ENCODE assay signal across 12 cellular contexts in genomic region chr1:62720946-62721554, GRCh38. TPM values are rescaled to one million over a fixed set of nuclear protein-coding genes. Genes with fewer than 3 reads are reported as not detected.
DNase-seq lines count a peak whose midpoint lies in the region; ATAC-seq and TF ChIP-seq lines count a peak whose summit lies in the region.
"Had no signal": no experiment of that assay in that cellular context is flagged by ENCODE, and none has a peak within 500 bp of the region (broad histone marks: within the 10 kb centered on the region; RNA-seq: fewer than 3 reads in every experiment).

No MANE protein-coding gene starts in this region.

- no peak overlapping the region for H3K23ac ChIP-seq in neuronal stem cell (ENCODE audit: low read depth, low read length, poor library complexity)

- no peak overlapping the region for H4K91ac ChIP-seq in neuronal stem cell (ENCODE audit: low read depth, low read length, poor library complexity)

- H3K9me3 ChIP-seq in colonic mucosa: no peaks in the 10 kb centered on the region
- no peaks in the 10 kb centered on the region for H3K9me3 ChIP-seq in neuronal stem cell (replicated peaks in 1 of 2; ENCODE audit: control insufficient read depth in 2 of 2, insufficient read depth in 1 of 2, low read depth in 1 of 2, low read length in 2 of 2)

- H3K4me3 Mint-ChIP-seq in GM23338: no peak overlapping the region
- H3K4me3 Mint-ChIP-seq: CD4-positive, CD25-positive, alpha-beta regulatory T cell; T-helper 17 cell had no signal

- H2BK5ac ChIP-seq in neuronal stem cell (ENCODE audit: low read length): no peak overlapping the region

- H3K18ac ChIP-seq in neuronal stem cell (ENCODE audit: low read length): no peak overlapping the region

- no peaks in the 10 kb centered on the region for H3F3A ChIP-seq in GM23338 (replicated peaks; ENCODE audit: low read depth)

- H2BK12ac ChIP-seq in neuronal stem cell (ENCODE audit: low read length): no peak overlapping the region

- H3K4me1 Mint-ChIP-seq in GM23338: peaks cover 20% of the 10 kb centered on the region

- no peaks in the 10 kb centered on the region for H3K9me3 Mint-ChIP-seq in GM23338

- no peak overlapping the region for H2BK120ac ChIP-seq in neuronal stem cell (ENCODE audit: low read depth, low read length)

- H3K36me3 Mint-ChIP-seq in GM23338 (ENCODE audit: low read depth): no peaks in the 10 kb centered on the region
- H3K36me3 Mint-ChIP-seq: CD4-positive, CD25-positive, alpha-beta regulatory T cell had no signal

- no peak overlapping the region for H2BK15ac ChIP-seq in neuronal stem cell (ENCODE audit: low read length)

- no peaks in the 10 kb centered on the region for H3K79me1 ChIP-seq in neuronal stem cell (ENCODE audit: low read depth, low read length)

- H3K27me3 Mint-ChIP-seq in GM23338 (ENCODE audit: insufficient read depth, low read depth, poor library complexity): no peaks in the 10 kb centered on the region
- H3K27me3 Mint-ChIP-seq: T-helper 17 cell had no signal

- no peak overlapping the region for H4K8ac ChIP-seq in neuronal stem cell (ENCODE audit: low read depth, low read length)

- H3K4me1 ChIP-seq in GM23338 (ENCODE audit: insufficient read depth): peaks cover 9% of the 10 kb centered on the region
- peaks cover 10% of the 10 kb centered on the region for H3K4me1 ChIP-seq in colonic mucosa
- H3K4me1 ChIP-seq in neuronal stem cell (ENCODE audit: control insufficient read depth in 2 of 2, insufficient read depth in 1 of 2, low read depth in 1 of 2, low read length in 2 of 2): peaks cover 9 to 20% of the 10 kb centered on the region in 2 donors

- ATAC-seq in GM23338: no peak
- ATAC-seq in HG02852 (IDR thresholded peaks at IDR 0.05; ENCODE audit: unreplicated experiment): no peak
- no peak for ATAC-seq in GM21367 (IDR thresholded peaks at IDR 0.05; ENCODE audit: unreplicated experiment)
- ATAC-seq: T-helper 17 cell had no signal

- intact Hi-C loops in colonic mucosa (cut with DNase I): no loop called here

- H4K20me1 ChIP-seq in GM23338 (replicated peaks; ENCODE audit: insufficient read depth): no peaks in the 10 kb centered on the region; the same call in 1 of the 2 replicates

- DNase-seq in GM23338 (ENCODE audit: low spot score): no peak
- DNase-seq in NCI-H774 (lab: John Stamatoyannopoulos, UW): peak; percentile 10
- DNase-seq in colonic mucosa: peak; percentile 65
- DNase-seq in neuronal stem cell (ENCODE audit: low spot score): no peak
- DNase-seq in Kasumi-1 (lab: John Stamatoyannopoulos, UW): no peak
- DNase-seq: activated naive CD4-positive, alpha-beta T cell; CD4-positive, CD25-positive, alpha-beta regulatory T cell; NCI-H2171 treated with DMSO at 0.1 percent for 48 hours; PC-9; T-helper 17 cell had no signal

- H3K27me3 ChIP-seq in GM23338 (ENCODE audit: insufficient read depth) (no peaks in the 10 kb centered on the region), colonic mucosa (no peaks in the 10 kb centered on the region), neuronal stem cell (ENCODE audit: control insufficient read depth in 3 of 3, insufficient read depth in 3 of 3, low read depth in 1 of 3, low read length in 3 of 3) (no peaks in the 10 kb centered on the region)

- no peaks in the 10 kb centered on the region; the same call in 1 of the 2 replicates for H3K9me2 ChIP-seq in GM23338 (ENCODE audit: insufficient read depth)

- no CpG with 5 or more reads among the region's 4 CpGs for WGBS in neuronal stem cell (ENCODE audit: extremely low coverage in 2 of 2, insufficient read length in 2 of 2, insufficient replicate concordance in 1 of 2), 2 donors

- H2AK5ac ChIP-seq in neuronal stem cell (ENCODE audit: low read depth, low read length): no peak overlapping the region

- no peak overlapping the region for H3K14ac ChIP-seq in neuronal stem cell (ENCODE audit: low read length)

- TF ChIP-seq CTCF in GM23338 (conservative IDR thresholded peaks at IDR 0.05; ENCODE audit: low read depth in 2 of 2): no peak
- TF ChIP-seq CTCF in colonic mucosa (IDR thresholded peaks at IDR 0.05): no peak

- no peaks in the 10 kb centered on the region for H3K79me2 ChIP-seq in GM23338 (replicated peaks; ENCODE audit: insufficient read depth)

- no peak overlapping the region for H3K4ac ChIP-seq in neuronal stem cell (ENCODE audit: low read length)

- H3K9ac ChIP-seq in colonic mucosa (ENCODE audit: low read depth in 2 of 2, low read length in 2 of 2): peak overlapping the region in 1 of 2 donors; percentile 62
- H3K9ac ChIP-seq in neuronal stem cell (ENCODE audit: low read depth, low read length, poor library complexity): no peak overlapping the region

- no peak overlapping the region for H3K4me2 ChIP-seq in GM23338
- H3K4me2 ChIP-seq in neuronal stem cell (ENCODE audit: insufficient read depth, low read length, poor library complexity, severe bottlenecking): no peak overlapping the region
- H3K4me2 ChIP-seq: PC-9 had no signal

- peak overlapping the region; percentile 6; the same call in 1 of the 2 replicates for H2AFZ ChIP-seq in GM23338
- peak overlapping the region; percentile 73 for H2AFZ ChIP-seq in neuronal stem cell (ENCODE audit: low read length)
- H2AFZ ChIP-seq: PC-9 had no signal

- H3K27ac ChIP-seq in GM23338 (ENCODE audit: low read depth) (no peak overlapping the region), colonic mucosa (peak overlapping the region; percentile 80), neuronal stem cell (replicated peaks; ENCODE audit: low read length) (no peak overlapping the region)
- H3K27ac ChIP-seq: PC-9 had no signal

- H3K27ac Mint-ChIP-seq in GM23338: peak overlapping the region; percentile 25; the same call in 1 of the 2 replicates
- H3K27ac Mint-ChIP-seq: CD4-positive, CD25-positive, alpha-beta regulatory T cell; T-helper 17 cell had no signal

- H3K36me3 ChIP-seq in GM23338 (ENCODE audit: insufficient read depth) (no peaks in the 10 kb centered on the region), colonic mucosa (no peaks in the 10 kb centered on the region), neuronal stem cell (replicated peaks in 1 of 2; ENCODE audit: control insufficient read depth in 2 of 2, insufficient read depth in 2 of 2, low read length in 2 of 2) (no peaks in the 10 kb centered on the region)

- no peak overlapping the region for H3K4me3 ChIP-seq in GM23338
- no peak overlapping the region for H3K4me3 ChIP-seq in colonic mucosa
- H3K4me3 ChIP-seq in neuronal stem cell (ENCODE audit: low read length in 2 of 2): no peak overlapping the region
- H3K4me3 ChIP-seq: PC-9 had no signal

TF ChIP-seq in GM23338, 12 proteins besides CTCF, POLR2A, EP300 and RAD21:
- TF ChIP-seq REST (IDR thresholded peaks at IDR 0.05; ENCODE audit: unreplicated experiment): no peak

RNA-seq across cellular contexts. Expression of gene DOCK7, which starts 32.9 kb away (rescaled TPM):
- 37.3 and 37.4 TPM in 2 replicates for total RNA-seq in GM23338 (2014; rRNA removed; shearing (Covaris generic))
- polyA plus RNA-seq in GM23338 (2016; fragmentation: Nextera tagmentation; extraction: Ambion mirVana): 11.9 and 20.5 TPM in 2 replicates
- 10 to 100 TPM; 44.9 to 53.7 TPM for total RNA-seq in colonic mucosa
- 28.6 TPM for polyA plus RNA-seq in neuronal stem cell (2013, experiment 1 of 2)
- polyA plus RNA-seq in neuronal stem cell (2013, experiment 2 of 2): 27.6 TPM

Comparison
In these comparisons a context has a peak if more than half of its experiments do, and no peak if none do; other contexts are left out.
1. DNase-seq: peak in NCI-H774 (single experiment) and colonic mucosa (single experiment); none in GM23338 (single experiment), neuronal stem cell (single experiment) and Kasumi-1 (0 of 2).